24 cellular contexts compared by ENCODE assay signal in genomic region chr19:37989855-37990254, GRCh38.
DNase-seq lines count a peak whose midpoint lies in the region; ATAC-seq and TF ChIP-seq lines count a peak whose summit lies in the region.
"Had no signal": no experiment of that assay in that cellular context is flagged by ENCODE, and none has a peak within 500 bp of the region (broad histone marks: within the 10 kb centered on the region; RNA-seq: fewer than 3 reads in every experiment).

No MANE protein-coding gene starts in this region.

- H4K8ac ChIP-seq in mesendoderm (ENCODE audit: low read depth, low read length): no peak overlapping the region

- no peak overlapping the region for H2AK5ac ChIP-seq in mesendoderm (ENCODE audit: low read length)

- no peak for ATAC-seq in HG03175 (IDR thresholded peaks at IDR 0.05; ENCODE audit: unreplicated experiment)
- ATAC-seq: activated T-cell treated with anti-CD3 and anti-CD28 coated beads, Interleukin-2, amount 50 U/mL, for 4 hours; stimulated activated naive CD8-positive, alpha-beta T cell treated with anti-CD3 and anti-CD28 coated beads, Interleukin-15, Interleukin-2, amounts not matched to agents 100 U/mL and 50 U/mL, for 24 hours had no signal

- no peak overlapping the region for H2BK15ac ChIP-seq in mesendoderm (replicated peaks; ENCODE audit: low read depth)

- POLR2A ChIA-PET in Caco-2 (lab: Charles Lee): interaction anchor here (0.6 to 2.0 kb wide), 2 partner anchors 83 to 245 kb away, joined by 3 to 10 read pairs; partner anchors contain the start of genes SIPA1L3 and WDR87

- no TSS peak for BruUV-seq in Caco-2 (replicated peaks; lab: Mats Ljungman, UMichigan)

- H3K36me3 ChIP-seq in Caco-2 (ENCODE audit: control insufficient read depth, insufficient read depth, low read length) (peaks cover 4% of the 10 kb centered on the region), mesendoderm (ENCODE audit: control insufficient read depth, insufficient read depth, low read length) (no peaks in the 10 kb centered on the region)
- H3K36me3 ChIP-seq: right lobe of liver, thoracic aorta had no signal

- H3K79me2 ChIP-seq in mesendoderm (ENCODE audit: control insufficient read depth, insufficient read depth, low read length): no peaks in the 10 kb centered on the region

- intact Hi-C loops in Caco-2 (cut with micrococcal nuclease; ENCODE audit: unreplicated experiment): no loop called here

- H3K36me3 Mint-ChIP-seq in Caco-2 (ENCODE audit: insufficient read depth, unreplicated experiment) (peaks cover 54% of the 10 kb centered on the region), IgD-negative memory B cell (peaks cover 5% of the 10 kb centered on the region)

- peaks cover 61% of the 10 kb centered on the region for H3K4me1 ChIP-seq in Caco-2
- peaks cover 6% of the 10 kb centered on the region for H3K4me1 ChIP-seq in mesendoderm (ENCODE audit: control insufficient read depth, low read depth, low read length)

- H3K27me3 Mint-ChIP-seq in Caco-2 (ENCODE audit: insufficient read depth, unreplicated experiment) (no peaks in the 10 kb centered on the region), IgD-negative memory B cell (no peaks in the 10 kb centered on the region)
- H3K27me3 Mint-ChIP-seq: CD4-positive, alpha-beta memory T cell had no signal

- H3K27me3 ChIP-seq in Caco-2 (replicated peaks; ENCODE audit: control insufficient read depth, insufficient read depth, low read length): no peaks in the 10 kb centered on the region
- no peaks in the 10 kb centered on the region for H3K27me3 ChIP-seq in mesendoderm (ENCODE audit: insufficient read depth, low read length, poor library complexity)
- H3K27me3 ChIP-seq: right lobe of liver had no signal

- H3K56ac ChIP-seq in mesendoderm (ENCODE audit: low read length): peak overlapping the region; percentile 2

- H3K9me3 Mint-ChIP-seq in Caco-2 (ENCODE audit: unreplicated experiment): no peaks in the 10 kb centered on the region
- no peaks in the 10 kb centered on the region for H3K9me3 Mint-ChIP-seq in IgD-negative memory B cell
- H3K9me3 Mint-ChIP-seq: activated T-cell treated with anti-CD3 and anti-CD28 coated beads, Interleukin-2, amount 50 U/mL, for 4 hours; CD4-positive, alpha-beta memory T cell; neural crest cell had no signal

- H3K4me3 ChIP-seq in Caco-2 (ENCODE audit: low read depth, low read length) (no peak overlapping the region), mesendoderm (ENCODE audit: low read length) (no peak overlapping the region)
- H3K4me3 ChIP-seq: right lobe of liver, thoracic aorta had no signal

- CTCF ChIA-PET in Caco-2 (lab: Charles Lee): interaction anchor here (0.6 to 3.8 kb wide), 4 partner anchors 58 to 158 kb away, joined by 3 to 26 read pairs (median 5); partner anchors contain the start of genes SIPA1L3 and WDR87

- no peak overlapping the region for H3K18ac ChIP-seq in mesendoderm (ENCODE audit: low read length)

- H3K9me3 ChIP-seq in Caco-2: no peaks in the 10 kb centered on the region
- H3K9me3 ChIP-seq: right lobe of liver, thoracic aorta had no signal

- DNase-seq in Caco-2 (no peak), epithelial cell of prostate (ENCODE audit: low read depth, low spot score) (no peak), mesendoderm (peak; percentile 65), NCI-H187 treated with DMSO at 0.1 percent for 48 hours (lab: John Stamatoyannopoulos, UW) (no peak), Kasumi-1 (lab: John Stamatoyannopoulos, UW) (no peak), HPDE6-E6E7 (ENCODE audit: extremely low spot score) (no peak)
- DNase-seq: activated CD4-positive, alpha-beta T cell treated with anti-CD3 and anti-CD28 coated beads for 48 hours; activated gamma-delta T cell treated with Interleukin-2 at 50 U/mL for 16 hours; activated T-cell treated with anti-CD3 and anti-CD28 coated beads, Interleukin-2, amount 50 U/mL, for 4 hours; AML-193; CD4-positive, alpha-beta memory T cell; EL; kidney glomerular epithelial cell; MV-4-11; NCI-H1436 treated with DMSO at 0.1 percent for 48 hours; NCI-H2107; right lobe of liver; stimulated activated CD4-positive, alpha-beta T cell treated with anti-CD3 and anti-CD28 coated beads, Interleukin-12 subunit alpha, Interleukin-12 subunit beta, amount 100 ng/mL, for 4 hours; stimulated activated naive CD8-positive, alpha-beta T cell treated with anti-CD3 and anti-CD28 coated beads, Interleukin-15, Interleukin-2, amounts not matched to agents 100 U/mL and 50 U/mL, for 24 hours had no signal

- peak overlapping the region; percentile 84 for H3K27ac ChIP-seq in epithelial cell of prostate
- H3K27ac ChIP-seq in mesendoderm (ENCODE audit: low read depth, low read length): no peak overlapping the region
- H3K27ac ChIP-seq: KMS-11, right lobe of liver, thoracic aorta had no signal

- H3K27ac Mint-ChIP-seq in Caco-2 (ENCODE audit: unreplicated experiment): peak overlapping the region; percentile 92
- peak overlapping the region in 2 of 3 donors; percentile 10 to 35 for H3K27ac Mint-ChIP-seq in IgD-negative memory B cell

- H3K23ac ChIP-seq in mesendoderm (ENCODE audit: low read length): no peak overlapping the region

- no peak overlapping the region for H3K4ac ChIP-seq in mesendoderm (ENCODE audit: low read depth, low read length)

- H3K4me2 ChIP-seq in mesendoderm (ENCODE audit: low read length): no peak overlapping the region
- H3K4me2 ChIP-seq: KMS-11 had no signal

- peaks cover 2% of the 10 kb centered on the region for H3K79me1 ChIP-seq in mesendoderm (ENCODE audit: low read length)

- H2BK5ac ChIP-seq in mesendoderm (ENCODE audit: low read length): no peak overlapping the region

- H3K9ac ChIP-seq in mesendoderm (ENCODE audit: low read length): no peak overlapping the region
- H3K9ac ChIP-seq: KMS-11 had no signal

- no CpG with 5 or more reads among the region's 7 CpGs for WGBS in mesendoderm (ENCODE audit: extremely low coverage, insufficient coverage, low lambda C conversion rate)

- H2BK120ac ChIP-seq in mesendoderm (ENCODE audit: low read depth, low read length): no peak overlapping the region

- H4K5ac ChIP-seq in mesendoderm (ENCODE audit: low read length): no peak overlapping the region

- no peak for TF ChIP-seq CTCF in Caco-2 (IDR thresholded peaks at IDR 0.05; ENCODE audit: insufficient read depth in 1 of 2, low read depth in 1 of 2, low read length in 1 of 2, severe bottlenecking in 1 of 2, unreplicated experiment in 1 of 2)

- peak overlapping the region; percentile 37 for H3K4me3 Mint-ChIP-seq in Caco-2 (ENCODE audit: unreplicated experiment)
- H3K4me3 Mint-ChIP-seq in IgD-negative memory B cell: no peak overlapping the region
- H3K4me3 Mint-ChIP-seq: activated T-cell treated with anti-CD3 and anti-CD28 coated beads, Interleukin-2, amount 50 U/mL, for 4 hours; CD4-positive, alpha-beta memory T cell; neural crest cell had no signal

- H3K4me1 Mint-ChIP-seq in Caco-2 (ENCODE audit: low read depth, unreplicated experiment) (peaks cover 47% of the 10 kb centered on the region), IgD-negative memory B cell (peaks cover 40 to 43% (median 40%) of the 10 kb centered on the region in 3 donors)
